In the genomic region with DNA sequence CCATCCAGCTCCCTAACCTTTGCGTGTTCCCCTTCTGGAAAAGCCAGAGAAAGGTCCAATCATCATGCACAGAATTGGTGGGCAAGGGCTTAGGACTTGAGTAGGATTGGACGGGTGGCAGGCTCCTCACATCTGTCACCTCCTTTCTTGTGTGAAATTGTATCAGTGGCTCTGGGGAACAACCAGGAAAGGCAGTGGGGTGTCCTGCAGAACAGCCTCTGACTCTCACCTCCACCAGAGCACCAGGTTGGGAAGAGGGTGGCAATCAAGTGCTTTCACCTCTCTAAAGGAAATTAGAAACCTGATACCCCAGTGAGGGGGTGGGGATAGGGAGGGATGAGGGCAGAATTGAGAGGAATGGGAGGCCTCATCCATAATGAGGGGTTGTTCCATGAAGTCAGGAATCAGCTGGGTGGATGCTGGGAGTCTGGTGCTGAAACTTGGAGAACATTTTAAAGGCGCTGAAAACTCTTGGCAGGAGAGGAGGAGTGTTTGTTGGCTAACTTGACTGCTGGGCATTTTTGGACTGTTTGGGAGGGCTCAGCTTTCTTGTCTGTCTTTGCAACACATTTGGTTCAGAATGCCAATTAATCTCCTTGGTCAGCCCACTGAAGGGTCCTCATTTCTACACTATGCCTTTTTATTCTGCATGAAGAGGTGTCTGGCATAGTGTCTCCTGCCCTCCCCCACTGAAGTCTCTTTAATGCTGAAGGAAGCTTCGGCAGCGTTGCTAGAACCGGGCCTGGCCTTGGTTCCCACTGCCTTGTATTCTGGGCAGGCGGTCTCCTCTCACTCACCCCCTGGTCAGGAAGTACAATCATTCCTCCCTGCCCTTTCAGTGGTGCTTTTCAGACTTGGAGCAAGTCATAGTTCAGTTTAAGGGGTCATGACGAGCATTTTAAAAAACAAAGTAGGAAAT, we compare ENCODE assay signal across 9 cellular contexts. TPM values are rescaled to one million over a fixed set of nuclear protein-coding genes. Genes with fewer than 3 reads are reported as not detected.
DNase-seq lines count a peak whose midpoint lies in the region; ATAC-seq and TF ChIP-seq lines count a peak whose summit lies in the region.
"Had no signal": no experiment of that assay in that cellular context is flagged by ENCODE, and none has a peak within 500 bp of the region (broad histone marks: within the 10 kb centered on the region; RNA-seq: fewer than 3 reads in every experiment).

No MANE protein-coding gene starts in this region.

- no peaks in the 10 kb centered on the region for H3K9me3 ChIP-seq in skeletal muscle satellite cell (replicated peaks; ENCODE audit: low read length)

- H3K27ac ChIP-seq in HL-60 (replicated peaks): peak overlapping the region; percentile 72

- H3K4me2 ChIP-seq in skeletal muscle satellite cell (ENCODE audit: low read length): peak overlapping the region; percentile 90

- H3K27me3 ChIP-seq in HL-60 (ENCODE audit: insufficient read depth, poor library complexity, severe bottlenecking) (no peaks in the 10 kb centered on the region), skeletal muscle satellite cell (ENCODE audit: control insufficient read depth, insufficient read depth, low read length) (peaks cover 14% of the 10 kb centered on the region)

- ATAC-seq in left cardiac atrium (peak; percentile 15 to 27), GM21515 (IDR thresholded peaks at IDR 0.05; ENCODE audit: unreplicated experiment) (no peak)

- H3K27ac Mint-ChIP-seq in activated CD4-positive, alpha-beta memory T cell treated with anti-CD3 and anti-CD28 coated beads for 36 hours: no peak overlapping the region

- CTCF ChIA-PET in activated CD4-positive, alpha-beta memory T cell treated with anti-CD3 and anti-CD28 coated beads for 36 hours (lab: Charles Lee): no interaction called here

- DNase-seq in AG10803 (ENCODE audit: low read depth) (peak; percentile 38), HL-60 (ENCODE audit: low read depth in 1 of 2, low spot score in 1 of 2) (peak in 1 of 2 experiments; percentile 9), left cardiac atrium (no peak), A172 (ENCODE audit: low spot score) (no peak), SHP77 treated with DMSO at 0.1 percent for 48 hours (lab: John Stamatoyannopoulos, UW) (no peak)
- no peak for DNase-seq in activated CD4-positive, alpha-beta memory T cell treated with anti-CD3 and anti-CD28 coated beads for 36 hours

- no peaks in the 10 kb centered on the region for H3K9me3 Mint-ChIP-seq in activated CD4-positive, alpha-beta memory T cell treated with anti-CD3 and anti-CD28 coated beads for 36 hours

- TF ChIP-seq CTCF in AG10803 (conservative IDR thresholded peaks at IDR 0.05; ENCODE audit: low read length) (no peak), HL-60 (IDR thresholded peaks at IDR 0.05; ENCODE audit: insufficient read depth, low read length) (no peak)

- H3K9ac ChIP-seq in skeletal muscle satellite cell (ENCODE audit: low read depth, low read length): no peak overlapping the region

- H3K4me1 ChIP-seq in skeletal muscle satellite cell (ENCODE audit: control insufficient read depth, insufficient read depth, low read length): peaks cover 16% of the 10 kb centered on the region

- POLR2A ChIA-PET in activated CD4-positive, alpha-beta memory T cell treated with anti-CD3 and anti-CD28 coated beads for 36 hours (lab: Charles Lee): no interaction called here

- intact Hi-C loops in activated CD4-positive, alpha-beta memory T cell treated with anti-CD3 and anti-CD28 coated beads for 36 hours (cut with micrococcal nuclease): loop anchor here (5.0 kb wide), 1 partner anchor 49 kb away; no protein-coding TSS in a partner anchor
- intact Hi-C loops in left cardiac atrium (cut with DNase I): no loop called here

- H3K4me3 ChIP-seq in AG10803 (ENCODE audit: low read length): peak overlapping the region; percentile 100
- peak overlapping the region; percentile 82 for H3K4me3 ChIP-seq in HL-60 (replicated peaks; ENCODE audit: insufficient read depth, low read length)
- H3K4me3 ChIP-seq in skeletal muscle satellite cell (ENCODE audit: low read length): peak overlapping the region; percentile 73

- H3K4me3 Mint-ChIP-seq in activated CD4-positive, alpha-beta memory T cell treated with anti-CD3 and anti-CD28 coated beads for 36 hours: peak overlapping the region; percentile 86

- H3K36me3 ChIP-seq in skeletal muscle satellite cell (ENCODE audit: insufficient read depth, low read length): no peaks in the 10 kb centered on the region

- H3K27me3 Mint-ChIP-seq in activated CD4-positive, alpha-beta memory T cell treated with anti-CD3 and anti-CD28 coated beads for 36 hours: peaks cover 21% of the 10 kb centered on the region

- peaks cover 12% of the 10 kb centered on the region for H3K36me3 Mint-ChIP-seq in activated CD4-positive, alpha-beta memory T cell treated with anti-CD3 and anti-CD28 coated beads for 36 hours

- H3K4me1 Mint-ChIP-seq in activated CD4-positive, alpha-beta memory T cell treated with anti-CD3 and anti-CD28 coated beads for 36 hours (ENCODE audit: low read depth): peaks cover 17% of the 10 kb centered on the region

RNA-seq across cellular contexts. Expression of a gene that starts 2.1 kb away (rescaled TPM):
- total RNA-seq in activated CD4-positive, alpha-beta memory T cell treated with anti-CD3 and anti-CD28 coated beads for 36 hours: 100 to 1,000 TPM; 138 to 143 TPM
- 10 to 100 TPM; 14.5 to 33.9 TPM for total RNA-seq in left cardiac atrium
- 56.8 and 80.1 TPM in 2 replicates for total RNA-seq in skeletal muscle satellite cell (2012; rRNA removed)
- total RNA-seq in A172 (2014; rRNA removed; shearing (Covaris generic)): 96.8 and 97.2 TPM in 2 replicates

RNA-seq across cellular contexts. Expression of a gene that starts 54.9 kb away (rescaled TPM):
- not detected for total RNA-seq in activated CD4-positive, alpha-beta memory T cell treated with anti-CD3 and anti-CD28 coated beads for 36 hours
- 10 to 100 TPM in 1 of 2 donors, 1 to 10 TPM in 1; 7.1 to 20.2 TPM for total RNA-seq in left cardiac atrium
- total RNA-seq in skeletal muscle satellite cell (2012; rRNA removed): not detected in 2 replicates
- total RNA-seq in A172 (2014; rRNA removed; shearing (Covaris generic)): not detected in 2 replicates
- total RNA-seq: mononuclear cell had no signal
